Comparison of ENCODE assay signal across 12 cellular contexts in genomic region chr4:189850239-189850856, GRCh38.
"Had no signal": no experiment of that assay in that cellular context is flagged by ENCODE, and none has a peak within 500 bp of the region (broad histone marks: within the 10 kb centered on the region; RNA-seq: fewer than 3 reads in every experiment).

No MANE protein-coding gene starts in this region.

- H2AFZ ChIP-seq: parathyroid adenoma had no signal

- H3K4me1 ChIP-seq: esophagus squamous epithelium, parathyroid adenoma had no signal

- ATAC-seq: activated CD4-positive, alpha-beta T cell treated with anti-CD3 and anti-CD28 coated beads for 36 hours; stimulated activated naive CD8-positive, alpha-beta T cell treated with anti-CD3 and anti-CD28 coated beads, Interleukin-15, amount 100 ng/mL, for 72 hours had no signal

- H3K27ac ChIP-seq: cardiac muscle cell, esophagus squamous epithelium, parathyroid adenoma, VCaP had no signal

- H3K9me3 ChIP-seq: esophagus squamous epithelium had no signal

- H3K36me3 ChIP-seq: cardiac muscle cell, esophagus squamous epithelium had no signal

- H3K27me3 ChIP-seq: cardiac muscle cell, esophagus squamous epithelium had no signal

- H3K79me2 ChIP-seq: parathyroid adenoma had no signal

- H3K4me3 ChIP-seq: cardiac muscle cell, esophagus squamous epithelium, lung had no signal

- H3K9ac ChIP-seq: parathyroid adenoma had no signal

- DNase-seq: activated CD4-positive, alpha-beta memory T cell treated with anti-CD3 and anti-CD28 coated beads, Interleukin-2, amount 10 ng/mL, durations not matched to agents 7 days and 5 days; activated CD4-positive, alpha-beta T cell treated with anti-CD3 and anti-CD28 coated beads for 36 hours; esophagus squamous epithelium; foreskin fibroblast; glutamatergic neuron; midbrain; stimulated activated CD4-positive, alpha-beta T cell treated with anti-CD3 and anti-CD28 coated beads, Interleukin-2, amount 100 ng/mL, for 48 hours; stimulated activated naive CD8-positive, alpha-beta T cell treated with anti-CD3 and anti-CD28 coated beads, Interleukin-15, amount 100 ng/mL, for 72 hours had no signal
